In the genomic region with DNA sequence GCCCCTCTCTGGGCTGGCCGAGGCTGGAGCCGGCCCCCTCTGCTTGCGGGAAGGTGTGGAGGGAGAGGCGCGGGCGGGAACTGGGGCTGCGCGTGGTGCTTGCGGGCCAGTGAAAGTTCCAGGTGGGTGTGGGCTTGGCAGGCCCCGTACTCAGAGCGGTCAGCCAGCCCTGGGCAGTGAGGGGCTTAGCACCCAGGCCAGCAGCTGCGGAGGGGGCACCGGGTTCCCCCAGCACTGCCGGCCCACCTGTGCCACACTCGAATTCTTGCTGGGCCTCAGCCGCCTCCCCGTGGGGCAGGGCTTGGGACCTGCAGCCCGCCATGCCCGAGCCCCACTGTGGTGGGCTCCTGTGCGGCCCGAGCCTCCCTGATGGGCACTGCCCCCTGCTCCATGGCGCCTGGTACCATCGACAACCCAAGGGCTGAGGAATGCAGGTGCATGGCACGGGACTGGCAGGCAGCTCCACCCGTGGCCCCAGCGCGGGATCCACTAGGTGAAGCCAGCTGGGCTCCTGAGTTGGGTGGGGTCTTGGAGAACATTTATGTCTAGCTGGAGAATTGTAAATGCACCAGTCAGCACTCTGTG, we compare ENCODE assay signal across 27 cellular contexts.
"Had no signal": no experiment of that assay in that cellular context is flagged by ENCODE, and none has a peak within 500 bp of the region (broad histone marks: within the 10 kb centered on the region; RNA-seq: fewer than 3 reads in every experiment).

No MANE protein-coding gene starts in this region.

- ATAC-seq: stimulated activated effector memory CD8-positive, alpha-beta T cell treated with anti-CD3 and anti-CD28 coated beads, Interleukin-12 subunit alpha, Interleukin-12 subunit beta, amount 100 ng/mL, for 72 hours; stimulated activated memory B cell treated with anti-CD40 and anti-IgM and Interleukin-4, amounts not matched to agents 10 μg/mL and 1 μg/mL and 100 μg/mL, for 72 hours; stimulated activated naive B cell treated with anti-CD40 and anti-IgM and Interleukin-4, amounts not matched to agents 10 μg/mL and 1 μg/mL and 100 μg/mL, for 72 hours; stimulated activated naive CD8-positive, alpha-beta T cell treated with anti-CD3 and anti-CD28 coated beads, Interleukin-15, amount 100 ng/mL, for 72 hours; stimulated activated naive CD8-positive, alpha-beta T cell treated with anti-CD3 and anti-CD28 coated beads, Interleukin-15, Interleukin-2, amounts not matched to agents 100 U/mL and 50 U/mL, for 24 hours; upper lobe of right lung had no signal

- H3K4me1 ChIP-seq: testis, tibial nerve, transverse colon, upper lobe of right lung, uterus, vagina had no signal

- H3K27ac Mint-ChIP-seq: stimulated activated effector memory CD8-positive, alpha-beta T cell treated with anti-CD3 and anti-CD28 coated beads, Interleukin-12 subunit alpha, Interleukin-12 subunit beta, amount 100 ng/mL, for 72 hours; stimulated activated memory B cell treated with anti-CD40 and anti-IgM and Interleukin-4, amounts not matched to agents 10 μg/mL and 1 μg/mL and 100 μg/mL, for 72 hours; stimulated activated naive B cell treated with anti-CD40 and anti-IgM and Interleukin-4, amounts not matched to agents 10 μg/mL and 1 μg/mL and 100 μg/mL, for 72 hours; stimulated activated naive CD8-positive, alpha-beta T cell treated with anti-CD3 and anti-CD28 coated beads, Interleukin-15, amount 100 ng/mL, for 72 hours; stimulated activated naive CD8-positive, alpha-beta T cell treated with anti-CD3 and anti-CD28 coated beads, Interleukin-15, Interleukin-2, amounts not matched to agents 100 ng/mL and 50 ng/mL, for 24 hours; type B pancreatic cell had no signal

- H3K4me3 ChIP-seq: stomach, suprapubic skin, testis, thoracic aorta, thyroid gland, tibial artery, tibial nerve, transverse colon, upper lobe of left lung, upper lobe of right lung, uterus, vagina had no signal

- DNase-seq: stimulated activated CD4-positive, alpha-beta T cell treated with anti-CD3 and anti-CD28 coated beads, Interleukin-2, amount 100 ng/mL, for 48 hours; stimulated activated CD4-positive, alpha-beta T cell treated with anti-CD3 and anti-CD28 coated beads, Interleukin-4, amount 100 ng/mL, for 1 hour; stimulated activated CD4-positive, alpha-beta T cell treated with anti-CD3 and anti-CD28 coated beads, Interleukin-4, amount 100 ng/mL, for 24 hours; stimulated activated CD4-positive, alpha-beta T cell treated with anti-CD3 and anti-CD28 coated beads, Interleukin-4, amount 100 ng/mL, for 4 hours; stimulated activated CD8-positive, alpha-beta memory T cell treated with anti-CD3 and anti-CD28 coated beads, Interleukin-4, amount 100 ng/mL, for 48 hours; stimulated activated naive B cell treated with anti-CD40 and anti-IgM and Interleukin-4, amounts not matched to agents 10 μg/mL and 1 μg/mL and 100 μg/mL, for 72 hours; stimulated activated naive CD4-positive, alpha-beta T cell; stimulated activated naive CD4-positive, alpha-beta T cell treated with Interleukin-2 at 50 U/mL for 16 hours; stimulated activated naive CD8-positive, alpha-beta T cell treated with anti-CD3 and anti-CD28 coated beads, Interleukin-15, amount 100 ng/mL, for 72 hours; stimulated activated naive CD8-positive, alpha-beta T cell treated with anti-CD3 and anti-CD28 coated beads, Interleukin-15, Interleukin-2, amounts not matched to agents 100 U/mL and 50 U/mL, for 24 hours; testis; thyroid gland; tibial artery; transverse colon; trophoblast cell; upper lobe of right lung; uterus had no signal

- H3K27me3 ChIP-seq: stomach, suprapubic skin, testis, thyroid gland, tibial artery, tibial nerve, transverse colon, upper lobe of left lung, upper lobe of right lung, uterus, vagina had no signal

- H3K4me3 Mint-ChIP-seq: stimulated activated effector memory CD8-positive, alpha-beta T cell treated with anti-CD3 and anti-CD28 coated beads, Interleukin-12 subunit alpha, Interleukin-12 subunit beta, amount 100 ng/mL, for 72 hours; stimulated activated memory B cell treated with anti-CD40 and anti-IgM and Interleukin-4, amounts not matched to agents 10 μg/mL and 1 μg/mL and 100 μg/mL, for 72 hours; stimulated activated naive B cell treated with anti-CD40 and anti-IgM and Interleukin-4, amounts not matched to agents 10 μg/mL and 1 μg/mL and 100 μg/mL, for 72 hours; stimulated activated naive CD8-positive, alpha-beta T cell treated with anti-CD3 and anti-CD28 coated beads, Interleukin-15, amount 100 ng/mL, for 72 hours; stimulated activated naive CD8-positive, alpha-beta T cell treated with anti-CD3 and anti-CD28 coated beads, Interleukin-15, Interleukin-2, amounts not matched to agents 100 ng/mL and 50 ng/mL, for 24 hours; type B pancreatic cell had no signal

- H3K9me3 Mint-ChIP-seq: stimulated activated effector memory CD8-positive, alpha-beta T cell treated with anti-CD3 and anti-CD28 coated beads, Interleukin-12 subunit alpha, Interleukin-12 subunit beta, amount 100 ng/mL, for 72 hours; stimulated activated memory B cell treated with anti-CD40 and anti-IgM and Interleukin-4, amounts not matched to agents 10 μg/mL and 1 μg/mL and 100 μg/mL, for 72 hours; stimulated activated naive CD8-positive, alpha-beta T cell treated with anti-CD3 and anti-CD28 coated beads, Interleukin-15, amount 100 ng/mL, for 72 hours had no signal

- H3K9me3 ChIP-seq: suprapubic skin, testis, thoracic aorta, thyroid gland, tibial artery, transverse colon, upper lobe of left lung, upper lobe of right lung, uterus, vagina had no signal

- H3K4me1 Mint-ChIP-seq: stimulated activated effector memory CD8-positive, alpha-beta T cell treated with anti-CD3 and anti-CD28 coated beads, Interleukin-12 subunit alpha, Interleukin-12 subunit beta, amount 100 ng/mL, for 72 hours had no signal

- H3K36me3 ChIP-seq: stomach, suprapubic skin, thoracic aorta, thyroid gland, tibial artery, tibial nerve, transverse colon, upper lobe of left lung, upper lobe of right lung, uterus, vagina had no signal

- H3K36me3 Mint-ChIP-seq: stimulated activated effector memory CD8-positive, alpha-beta T cell treated with anti-CD3 and anti-CD28 coated beads, Interleukin-12 subunit alpha, Interleukin-12 subunit beta, amount 100 ng/mL, for 72 hours; stimulated activated memory B cell treated with anti-CD40 and anti-IgM and Interleukin-4, amounts not matched to agents 10 μg/mL and 1 μg/mL and 100 μg/mL, for 72 hours; stimulated activated naive B cell treated with anti-CD40 and anti-IgM and Interleukin-4, amounts not matched to agents 10 μg/mL and 1 μg/mL and 100 μg/mL, for 72 hours; type B pancreatic cell had no signal

- H3K27me3 Mint-ChIP-seq: stimulated activated memory B cell treated with anti-CD40 and anti-IgM and Interleukin-4, amounts not matched to agents 10 μg/mL and 1 μg/mL and 100 μg/mL, for 72 hours; stimulated activated naive B cell treated with anti-CD40 and anti-IgM and Interleukin-4, amounts not matched to agents 10 μg/mL and 1 μg/mL and 100 μg/mL, for 72 hours; stimulated activated naive CD8-positive, alpha-beta T cell treated with anti-CD3 and anti-CD28 coated beads, Interleukin-15, amount 100 ng/mL, for 72 hours; stimulated activated naive CD8-positive, alpha-beta T cell treated with anti-CD3 and anti-CD28 coated beads, Interleukin-15, Interleukin-2, amounts not matched to agents 100 ng/mL and 50 ng/mL, for 24 hours; type B pancreatic cell had no signal

- H3K27ac ChIP-seq: suprapubic skin, testis, thoracic aorta, thyroid gland, tibial artery, tibial nerve, transverse colon, upper lobe of left lung, upper lobe of right lung, uterus, vagina had no signal
